ENCODE assay signal across 9 cellular contexts in genomic region chr7:65731562-65732035, GRCh38.
DNase-seq lines count a peak whose midpoint lies in the region; ATAC-seq lines count a peak whose summit lies in the region.
"Had no signal": no experiment of that assay in that cellular context is flagged by ENCODE, and none has a peak within 500 bp of the region (broad histone marks: within the 10 kb centered on the region; RNA-seq: fewer than 3 reads in every experiment).

No MANE protein-coding gene starts in this region.

- no peaks in the 10 kb centered on the region for H3K27me3 ChIP-seq in iPS-15b (ENCODE audit: control insufficient read depth, insufficient read depth, low read length)

- H3K27ac ChIP-seq in substantia nigra (ENCODE audit: low read depth, low read length, poor library complexity, severe bottlenecking): no peak overlapping the region
- H3K27ac ChIP-seq: epithelial cell of prostate had no signal

- no peaks in the 10 kb centered on the region for H3K9me3 Mint-ChIP-seq in stimulated activated naive B cell treated with anti-CD40 and anti-IgM and Interleukin-4, amounts not matched to agents 10 μg/mL and 1 μg/mL and 100 μg/mL, for 72 hours

- H3K27ac Mint-ChIP-seq in stimulated activated naive B cell treated with anti-CD40 and anti-IgM and Interleukin-4, amounts not matched to agents 10 μg/mL and 1 μg/mL and 100 μg/mL, for 72 hours: no peak overlapping the region

- H3K36me3 ChIP-seq in iPS-15b (ENCODE audit: control insufficient read depth, insufficient read depth, low read length): no peaks in the 10 kb centered on the region

- peak; percentile 64 for ATAC-seq in HG02938 (IDR thresholded peaks at IDR 0.05; ENCODE audit: unreplicated experiment)
- ATAC-seq in stimulated activated naive B cell treated with anti-CD40 and anti-IgM and Interleukin-4, amounts not matched to agents 10 μg/mL and 1 μg/mL and 100 μg/mL, for 72 hours (replicated peaks): peak; percentile 65 to 70

- peak; percentile 8 for DNase-seq in activated gamma-delta T cell (lab: John Stamatoyannopoulos, UW)
- no peak for DNase-seq in stimulated activated naive B cell treated with anti-CD40 and anti-IgM and Interleukin-4, amounts not matched to agents 10 μg/mL and 1 μg/mL and 100 μg/mL, for 72 hours
- DNase-seq in superior temporal gyrus (ENCODE audit: extremely low spot score): no peak
- no peak for DNase-seq in substantia nigra (lab: John Stamatoyannopoulos, UW)
- no peak for DNase-seq in NCI-H2196 treated with DMSO at 0.1 percent for 48 hours (lab: John Stamatoyannopoulos, UW; ENCODE audit: unreplicated experiment)
- DNase-seq in NCI-H524 (lab: John Stamatoyannopoulos, UW): no peak

- peak overlapping the region; percentile 64 for H3K4me3 ChIP-seq in iPS-15b (ENCODE audit: low read depth, low read length)

- H3K36me3 Mint-ChIP-seq in stimulated activated naive B cell treated with anti-CD40 and anti-IgM and Interleukin-4, amounts not matched to agents 10 μg/mL and 1 μg/mL and 100 μg/mL, for 72 hours: peaks cover 13 to 17% of the 10 kb centered on the region in 2 donors

- H3K4me3 Mint-ChIP-seq in stimulated activated naive B cell treated with anti-CD40 and anti-IgM and Interleukin-4, amounts not matched to agents 10 μg/mL and 1 μg/mL and 100 μg/mL, for 72 hours: no peak overlapping the region

- peak overlapping the region; percentile 70 for H3K9ac ChIP-seq in iPS-15b (ENCODE audit: low read depth, low read length)

- H3K4me1 ChIP-seq in iPS-15b (ENCODE audit: control insufficient read depth, insufficient read depth, low read length): peaks cover 3% of the 10 kb centered on the region

- H3K27me3 Mint-ChIP-seq in stimulated activated naive B cell treated with anti-CD40 and anti-IgM and Interleukin-4, amounts not matched to agents 10 μg/mL and 1 μg/mL and 100 μg/mL, for 72 hours: no peaks in the 10 kb centered on the region

- H3K4me1 Mint-ChIP-seq in stimulated activated naive B cell treated with anti-CD40 and anti-IgM and Interleukin-4, amounts not matched to agents 10 μg/mL and 1 μg/mL and 100 μg/mL, for 72 hours: peaks cover 4 to 5% of the 10 kb centered on the region in 2 donors

- no peaks in the 10 kb centered on the region for H3K9me3 ChIP-seq in iPS-15b (ENCODE audit: control insufficient read depth, insufficient read depth, low read length)
